ENCODE assay signal across 8 cellular contexts in genomic region chr19:55062735-55063491, GRCh38. TPM values are rescaled to one million over a fixed set of nuclear protein-coding genes. Genes with fewer than 3 reads are reported as not detected.
A peak's percentile ranks its signal among the peaks of the same experiment; 100 is the strongest.
DNase-seq lines count a peak whose midpoint lies in the region; ATAC-seq lines count a peak whose summit lies in the region.

RDH13 (minus strand) TSS chr19:55063148; CDS start chr19:55063032, 116 bp downstream.

- H3K36me3 Mint-ChIP-seq in activated T-cell treated with anti-CD3 and anti-CD28 coated beads, Interleukin-2, amount 50 U/mL, for 72 hours (ENCODE audit: insufficient read depth in 2 of 2): peaks cover 0 to 6% of the 10 kb centered on the region in 2 donors
- H3K36me3 Mint-ChIP-seq in naive B cell: peaks cover 0 to 8% of the 10 kb centered on the region in 2 donors

- peaks cover 21% of the 10 kb centered on the region for H3K27me3 Mint-ChIP-seq in activated T-cell treated with anti-CD3 and anti-CD28 coated beads, Interleukin-2, amount 50 U/mL, for 72 hours (ENCODE audit: low read depth)
- peaks cover 16 to 24% (median 23%) of the 10 kb centered on the region in 3 donors for H3K27me3 Mint-ChIP-seq in naive B cell

- peaks cover 17% of the 10 kb centered on the region for H3K4me1 Mint-ChIP-seq in activated T-cell treated with anti-CD3 and anti-CD28 coated beads, Interleukin-2, amount 50 U/mL, for 72 hours (ENCODE audit: low read depth)
- peaks cover 3 to 26% (median 11%) of the 10 kb centered on the region in 3 donors for H3K4me1 Mint-ChIP-seq in naive B cell

- ATAC-seq in GM21825 (IDR thresholded peaks at IDR 0.05; ENCODE audit: unreplicated experiment) (peak; percentile 87), naive B cell (ENCODE audit: low read depth in 2 of 2) (peak; percentile 97 to 98)
- peak; percentile 100 for ATAC-seq in activated T-cell treated with anti-CD3 and anti-CD28 coated beads, Interleukin-2, amount 50 U/mL, for 72 hours (replicated peaks in 1 of 2)

- H3K27ac Mint-ChIP-seq in activated T-cell treated with anti-CD3 and anti-CD28 coated beads, Interleukin-2, amount 50 U/mL, for 72 hours: peak within 1 kb of the TSS; percentile 48
- peak within 1 kb of the TSS; percentile 33 to 94 (median 84) for H3K27ac Mint-ChIP-seq in naive B cell

- DNase-seq in DMS53 (lab: John Stamatoyannopoulos, UW) (peak; percentile 98), LHCN-M2 (ENCODE audit: low read depth) (peak; percentile 80), RPMI7951 (ENCODE audit: low read depth) (peak; percentile 94), fibroblast of gingiva (ENCODE audit: low read depth) (peak; percentile 91), naive B cell (peak; percentile 95)
- DNase-seq in activated T-cell treated with anti-CD3 and anti-CD28 coated beads, Interleukin-2, amount 50 U/mL, for 72 hours: peak; percentile 98 to 99
- peak; percentile 91 to 99 for DNase-seq in stimulated activated CD8-positive, alpha-beta memory T cell treated with anti-CD3 and anti-CD28 coated beads, Interleukin-7, amount 100 ng/mL, for 48 hours (ENCODE audit: extremely low read depth in 1 of 2, low read depth in 1 of 2)

- peak within 1 kb of the TSS; percentile 86 to 90 for H3K4me3 Mint-ChIP-seq in activated T-cell treated with anti-CD3 and anti-CD28 coated beads, Interleukin-2, amount 50 U/mL, for 72 hours
- peak within 1 kb of the TSS; percentile 80 to 95 (median 86) for H3K4me3 Mint-ChIP-seq in naive B cell

- H3K9me3 Mint-ChIP-seq in activated T-cell treated with anti-CD3 and anti-CD28 coated beads, Interleukin-2, amount 50 U/mL, for 72 hours: no peaks in the 10 kb centered on the region
- H3K9me3 Mint-ChIP-seq in naive B cell: peaks cover 0 to 6% (median 4%) of the 10 kb centered on the region in 7 donors

RNA-seq across cellular contexts. Expression of gene RDH13, which starts in this region (rescaled TPM):
- total RNA-seq in LHCN-M2 (2014; rRNA removed): 6.5 and 8.7 TPM in 2 replicates
- polyA plus RNA-seq in LHCN-M2 (2012): 5.5 TPM
- total RNA-seq in RPMI7951 (2014; rRNA removed; shearing (Covaris generic)): 5.2 and 7.3 TPM in 2 replicates
- 10 to 100 TPM; 11.5 to 13.8 TPM for total RNA-seq in activated T-cell treated with anti-CD3 and anti-CD28 coated beads, Interleukin-2, amount 50 U/mL, for 72 hours
- polyA plus RNA-seq in naive B cell (ENCODE audit: low read depth in 6 of 6): 10 to 100 TPM in 1 of 6 donors, 1 to 10 TPM in 5; 2.7 to 20.4 (median 8.4) TPM

Comparison
In these comparisons a context has a peak if more than half of its experiments do, and no peak if none do; other contexts are left out.
1. Peak in every context shown above with its lines: DNase-seq and ATAC-seq.